In the genomic region with DNA sequence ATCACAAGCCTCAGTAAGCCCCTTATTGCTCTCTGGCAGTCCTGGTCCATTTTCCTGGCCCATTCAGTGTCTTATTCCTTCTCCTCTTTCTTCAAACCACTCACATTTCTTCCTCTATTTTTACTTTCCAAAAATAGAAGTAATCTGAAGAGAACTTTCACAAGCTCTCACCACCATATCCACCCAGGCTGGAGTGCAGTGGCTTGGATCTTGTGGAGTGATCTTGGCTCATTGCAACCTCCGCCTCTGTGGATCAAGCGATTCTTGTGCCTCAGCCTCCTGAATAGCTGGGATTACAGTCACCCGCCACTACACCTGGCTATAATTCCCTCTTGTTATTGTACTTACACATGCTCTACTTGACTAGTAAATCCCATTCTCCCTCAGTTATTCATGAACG, we compare ENCODE assay signal across 26 cellular contexts.
"Had no signal": no experiment of that assay in that cellular context is flagged by ENCODE, and none has a peak within 500 bp of the region (broad histone marks: within the 10 kb centered on the region; RNA-seq: fewer than 3 reads in every experiment).

No MANE protein-coding gene starts in this region.

- H3K27me3 Mint-ChIP-seq: activated B cell treated with CpG ODN at 0.5 μM for 24 hours; activated CD4-positive, alpha-beta T cell treated with anti-CD3 and anti-CD28 coated beads for 36 hours; activated naive CD8-positive, alpha-beta T cell treated with anti-CD3 and anti-CD28 coated beads for 36 hours; activated T-cell treated with anti-CD3 and anti-CD28 coated beads, Interleukin-2, amount 50 U/mL, for 24 hours; activated T-helper 17 cell treated with anti-CD3 and anti-CD28 coated beads, Interleukin-2, amount 50 U/mL, for 72 hours; central memory CD8-positive, alpha-beta T cell; stimulated activated naive CD8-positive, alpha-beta T cell treated with anti-CD3 and anti-CD28 coated beads, Interleukin-15, Interleukin-2, amounts not matched to agents 100 ng/mL and 50 ng/mL, for 24 hours had no signal

- H3K27me3 ChIP-seq: foreskin keratinocyte, spleen, tibial artery had no signal

- H3K4me3 Mint-ChIP-seq: activated B cell treated with CpG ODN at 0.5 μM for 24 hours; activated CD4-positive, alpha-beta T cell treated with anti-CD3 and anti-CD28 coated beads for 36 hours; activated naive CD8-positive, alpha-beta T cell treated with anti-CD3 and anti-CD28 coated beads for 36 hours; activated T-cell treated with anti-CD3 and anti-CD28 coated beads, Interleukin-2, amount 50 U/mL, for 24 hours; activated T-helper 17 cell treated with anti-CD3 and anti-CD28 coated beads, Interleukin-2, amount 50 U/mL, for 72 hours; central memory CD8-positive, alpha-beta T cell; stimulated activated naive CD8-positive, alpha-beta T cell treated with anti-CD3 and anti-CD28 coated beads, Interleukin-15, Interleukin-2, amounts not matched to agents 100 ng/mL and 50 ng/mL, for 24 hours had no signal

- H3K4me1 ChIP-seq: foreskin keratinocyte had no signal

- H3K9me3 Mint-ChIP-seq: activated B cell treated with CpG ODN at 0.5 μM for 24 hours; activated T-cell treated with anti-CD3 and anti-CD28 coated beads, Interleukin-2, amount 50 U/mL, for 24 hours; activated T-helper 17 cell treated with anti-CD3 and anti-CD28 coated beads, Interleukin-2, amount 50 U/mL, for 72 hours; central memory CD8-positive, alpha-beta T cell; stimulated activated naive CD8-positive, alpha-beta T cell treated with anti-CD3 and anti-CD28 coated beads, Interleukin-15, Interleukin-2, amounts not matched to agents 100 ng/mL and 50 ng/mL, for 24 hours had no signal

- H3K4me3 ChIP-seq: left ventricle myocardium inferior, spleen, tibial artery had no signal

- H3K36me3 ChIP-seq: left ventricle myocardium inferior, tibial artery had no signal

- H3K9me3 ChIP-seq: left ventricle myocardium inferior, spleen, tibial artery had no signal

- H3K27ac ChIP-seq: foreskin keratinocyte, left ventricle myocardium inferior, spleen, tibial artery had no signal

- H3K27ac Mint-ChIP-seq: activated B cell treated with CpG ODN at 0.5 μM for 24 hours; activated CD4-positive, alpha-beta T cell treated with anti-CD3 and anti-CD28 coated beads for 36 hours; stimulated activated naive CD8-positive, alpha-beta T cell treated with anti-CD3 and anti-CD28 coated beads, Interleukin-15, Interleukin-2, amounts not matched to agents 100 ng/mL and 50 ng/mL, for 24 hours had no signal

- ATAC-seq: foreskin keratinocyte had no signal

- DNase-seq: activated B cell treated with CpG ODN at 0.5 μM for 24 hours; activated CD4-positive, alpha-beta T cell treated with anti-CD3 and anti-CD28 coated beads, Interleukin-2, amount 50 U/mL, for 4 hours; activated CD8-positive, alpha-beta memory T cell treated with anti-CD3 and anti-CD28 coated beads for 24 hours; activated CD8-positive, alpha-beta memory T cell treated with anti-CD3 and anti-CD28 coated beads, Interleukin-2, amount 50 U/mL, for 4 hours; activated naive CD4-positive, alpha-beta T cell; activated T-cell treated with anti-CD3 and anti-CD28 coated beads, Interleukin-2, amount 50 U/mL, for 24 hours; effector memory CD4-positive, alpha-beta T cell; foreskin keratinocyte; glutamatergic neuron; hippocampal formation; kidney glomerular epithelial cell; left ventricle myocardium inferior; mammary epithelial cell; midbrain; occipital lobe; posterior cingulate gyrus; spleen; stimulated activated CD4-positive, alpha-beta T cell treated with anti-CD3 and anti-CD28 coated beads, Interleukin-4, amount 100 ng/mL, for 1 hour; T-helper 1 cell; T-helper 9 cell; tibial artery had no signal
